ENCODE assay signal across 1 cellular context in genomic region chr5:138149530-138149929, GRCh38.
TF ChIP-seq lines count a peak whose summit lies in the region.

No MANE protein-coding gene starts in this region.

TF ChIP-seq in HCT116, 20 proteins besides CTCF, POLR2A, EP300 and RAD21 (continued from another document):
- TF ChIP-seq YY1 (IDR thresholded peaks at IDR 0.05; ENCODE audit: extremely low read depth, insufficient replicate concordance, low read depth, low read length) (no peak), MAX (IDR thresholded peaks at IDR 0.05) (no peak), ATF3 (IDR thresholded peaks at IDR 0.05) (no peak), EZH2 (IDR thresholded peaks at IDR 0.05) (no peak)
